In the genomic region with DNA sequence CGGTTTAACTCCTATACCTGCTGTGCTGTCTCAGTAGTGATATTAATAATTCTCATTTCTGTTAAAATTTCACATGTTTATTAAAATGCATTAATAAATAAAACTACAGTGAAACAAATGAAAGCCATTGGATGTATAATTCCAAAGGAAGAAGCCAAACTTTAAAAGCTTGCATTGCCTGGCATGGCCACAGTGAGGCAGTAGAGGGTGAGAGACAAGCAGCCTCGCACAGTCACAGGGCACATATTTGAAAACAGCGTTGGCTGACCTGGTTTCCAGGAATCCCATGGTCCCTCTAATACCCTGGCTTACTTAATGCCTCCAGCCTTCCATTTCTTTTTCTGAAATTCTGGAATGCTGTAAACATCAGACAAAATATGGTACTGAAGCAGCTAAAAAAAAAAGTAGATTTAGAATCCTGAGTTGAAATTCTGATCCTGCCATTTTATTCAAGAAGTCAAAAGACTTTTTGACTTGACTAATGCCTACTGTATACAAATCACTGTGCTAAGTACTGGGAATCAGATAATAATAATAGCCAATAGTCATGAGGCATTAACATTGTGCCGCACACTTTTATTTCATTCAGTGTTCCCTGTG, we compare ENCODE assay signal across 8 cellular contexts. TPM values are rescaled to one million over a fixed set of nuclear protein-coding genes. Genes with fewer than 3 reads are reported as not detected.
A peak's percentile ranks its signal among the peaks of the same experiment; 100 is the strongest.
DNase-seq lines count a peak whose midpoint lies in the region; ATAC-seq, FAIRE-seq and TF ChIP-seq lines count a peak whose summit lies in the region.

No MANE protein-coding gene starts in this region.

- FAIRE-seq in GM18507 (lab: Jason Lieb, UNC) = peak; percentile 80

- no peak overlapping the region for H3K27ac ChIP-seq in AG04450 (ENCODE audit: low read depth, low read length)
- no peak overlapping the region for H3K27ac ChIP-seq in lung (ENCODE audit: low read depth in 1 of 2, low read length in 1 of 2)

- H3K27ac Mint-ChIP-seq in activated CD4-positive, alpha-beta T cell treated with anti-CD3 and anti-CD28 coated beads, Interleukin-2, amount 10 ng/mL, durations not matched to agents 24 days and 14 days = no peak overlapping the region
- no peak overlapping the region for H3K27ac Mint-ChIP-seq in stimulated activated effector memory CD8-positive, alpha-beta T cell treated with anti-CD3 and anti-CD28 coated beads, Interleukin-12 subunit alpha, Interleukin-12 subunit beta, amount 100 ng/mL, for 72 hours

- TF ChIP-seq CTCF in AG04450 (IDR thresholded peaks at IDR 0.05; ENCODE audit: low read depth, low read length) (peak; percentile 91), lung (IDR thresholded peaks at IDR 0.05; ENCODE audit: control extremely low read depth, extremely low read depth) (peak; percentile 85)

- 36 to 38% methylated on average over 4 of the region's 4 CpGs for WGBS in lung, 2 donors

- no peak overlapping the region for H3K4me3 Mint-ChIP-seq in activated CD4-positive, alpha-beta T cell treated with anti-CD3 and anti-CD28 coated beads, Interleukin-2, amount 10 ng/mL, durations not matched to agents 24 days and 14 days
- no peak overlapping the region for H3K4me3 Mint-ChIP-seq in stimulated activated effector memory CD8-positive, alpha-beta T cell treated with anti-CD3 and anti-CD28 coated beads, Interleukin-12 subunit alpha, Interleukin-12 subunit beta, amount 100 ng/mL, for 72 hours

- no peaks in the 10 kb centered on the region for H3K9me3 Mint-ChIP-seq in activated CD4-positive, alpha-beta T cell treated with anti-CD3 and anti-CD28 coated beads, Interleukin-2, amount 10 ng/mL, durations not matched to agents 24 days and 14 days
- no peaks in the 10 kb centered on the region for H3K9me3 Mint-ChIP-seq in stimulated activated effector memory CD8-positive, alpha-beta T cell treated with anti-CD3 and anti-CD28 coated beads, Interleukin-12 subunit alpha, Interleukin-12 subunit beta, amount 100 ng/mL, for 72 hours

- peaks cover 0 to 7% of the 10 kb centered on the region in 2 donors for H3K36me3 ChIP-seq in lung (ENCODE audit: control insufficient read depth in 2 of 2, insufficient read depth in 2 of 2, low read length in 2 of 2)

- intact Hi-C loops in activated CD4-positive, alpha-beta T cell treated with anti-CD3 and anti-CD28 coated beads, Interleukin-2, amount 10 ng/mL, durations not matched to agents 24 days and 14 days (cut with micrococcal nuclease) = loop anchor here (1.0 to 2.0 kb wide), 2 partner anchors 149 to 187 kb away; no protein-coding TSS in a partner anchor

- H3K4me1 ChIP-seq in lung (ENCODE audit: control insufficient read depth in 2 of 2, insufficient read depth in 2 of 2, low read length in 2 of 2) = peaks cover 0 to 5% of the 10 kb centered on the region in 2 donors

- H3K27me3 Mint-ChIP-seq in activated CD4-positive, alpha-beta T cell treated with anti-CD3 and anti-CD28 coated beads, Interleukin-2, amount 10 ng/mL, durations not matched to agents 24 days and 14 days = peaks cover 17% of the 10 kb centered on the region

- no peak overlapping the region for H3K4me3 ChIP-seq in AG04450 (ENCODE audit: low read depth, low read length)
- no peak overlapping the region for H3K4me3 ChIP-seq in lung

- peaks cover 18% of the 10 kb centered on the region for H3K4me1 Mint-ChIP-seq in activated CD4-positive, alpha-beta T cell treated with anti-CD3 and anti-CD28 coated beads, Interleukin-2, amount 10 ng/mL, durations not matched to agents 24 days and 14 days
- H3K4me1 Mint-ChIP-seq in stimulated activated effector memory CD8-positive, alpha-beta T cell treated with anti-CD3 and anti-CD28 coated beads, Interleukin-12 subunit alpha, Interleukin-12 subunit beta, amount 100 ng/mL, for 72 hours = no peaks in the 10 kb centered on the region

- H3K36me3 Mint-ChIP-seq in activated CD4-positive, alpha-beta T cell treated with anti-CD3 and anti-CD28 coated beads, Interleukin-2, amount 10 ng/mL, durations not matched to agents 24 days and 14 days (ENCODE audit: low read depth) = peaks cover 4% of the 10 kb centered on the region
- H3K36me3 Mint-ChIP-seq in stimulated activated effector memory CD8-positive, alpha-beta T cell treated with anti-CD3 and anti-CD28 coated beads, Interleukin-12 subunit alpha, Interleukin-12 subunit beta, amount 100 ng/mL, for 72 hours = no peaks in the 10 kb centered on the region

- CTCF ChIA-PET in AG04450 (lab: Charles Lee) = interaction anchor here (0.6 to 12.0 kb wide), 21 partner anchors 9 to 1712 kb away, joined by 3 to 552 read pairs (median 4); a partner anchor contains a TSS

- POLR2A ChIA-PET in AG04450 (lab: Yijun Ruan, JAX) = no interaction called here

- DNase-seq in AG04450 (ENCODE audit: low read depth, low spot score) = no peak
- no peak for DNase-seq in GM18507 (ENCODE audit: extremely low spot score, insufficient read length, low read depth)
- DNase-seq in NCI-H446 (lab: John Stamatoyannopoulos, UW) = peak; percentile 30 to 80
- peak; percentile 90 for DNase-seq in activated CD4-positive, alpha-beta T cell treated with anti-CD3 and anti-CD28 coated beads, Interleukin-2, amount 10 ng/mL, durations not matched to agents 24 days and 14 days
- peak; percentile 53 for DNase-seq in dedifferentiated amniotic fluid mesenchymal stem cell (ENCODE audit: extremely low spot score)
- peak; percentile 77 for DNase-seq in lung (ENCODE audit: low spot score)
- DNase-seq in stimulated activated effector memory CD8-positive, alpha-beta T cell treated with anti-CD3 and anti-CD28 coated beads, Interleukin-12 subunit alpha, Interleukin-12 subunit beta, amount 100 ng/mL, for 72 hours (ENCODE audit: low spot score in 2 of 2) = peak; percentile 50 to 79

- peak; percentile 68 for ATAC-seq in lung (ENCODE audit: insufficient read depth, low FRiP score)
- peak; percentile 55 for ATAC-seq in stimulated activated effector memory CD8-positive, alpha-beta T cell treated with anti-CD3 and anti-CD28 coated beads, Interleukin-12 subunit alpha, Interleukin-12 subunit beta, amount 100 ng/mL, for 72 hours
- ATAC-seq in GM18909 (IDR thresholded peaks at IDR 0.05; ENCODE audit: poor library complexity, unreplicated experiment) = no peak

- H3K27me3 ChIP-seq in AG04450 (ENCODE audit: control insufficient read depth, insufficient read depth, low read length) = peaks cover 12% of the 10 kb centered on the region
- no peaks in the 10 kb centered on the region for H3K27me3 ChIP-seq in lung (ENCODE audit: control insufficient read depth, insufficient read depth)

- H3K9me3 ChIP-seq in AG04450 (ENCODE audit: control insufficient read depth, insufficient read depth, low read length) = no peaks in the 10 kb centered on the region
- H3K9me3 ChIP-seq in lung (ENCODE audit: control insufficient read depth in 2 of 2, insufficient read depth in 1 of 2, low read length in 1 of 2) = no peaks in the 10 kb centered on the region

RNA-seq across cellular contexts. Expression of a gene that starts 6.7 kb away (rescaled TPM):
- polyA plus RNA-seq in AG04450 (2011; rRNA removed) (4.9 and 6.2 TPM in 2 replicates), lung (1 to 10 TPM; 3.7 to 8.3 TPM)
- 3.4 and 4.6 TPM in 2 replicates for polyA minus RNA-seq in AG04450 (2011; rRNA and poly(A)+ RNA removed)
- 3.4 and 4.8 TPM in 2 replicates for total RNA-seq in activated CD4-positive, alpha-beta T cell treated with anti-CD3 and anti-CD28 coated beads, Interleukin-2, amount 10 ng/mL, durations not matched to agents 24 days and 14 days
- 10 to 100 TPM in 1 of 2 donors, 1 to 10 TPM in 1; 9.7 to 14.8 TPM for total RNA-seq in lung

RNA-seq across cellular contexts. Expression of a gene that starts 8.4 kb away (rescaled TPM):
- polyA plus RNA-seq in AG04450 (2011; rRNA removed) = 0.10 and 0.11 TPM in 2 replicates
- polyA minus RNA-seq in AG04450 (2011; rRNA and poly(A)+ RNA removed) = 0.09 TPM in 2 replicates
- total RNA-seq in activated CD4-positive, alpha-beta T cell treated with anti-CD3 and anti-CD28 coated beads, Interleukin-2, amount 10 ng/mL, durations not matched to agents 24 days and 14 days = 94.3 and 94.7 TPM in 2 replicates
- 10 to 100 TPM; 12.3 to 13.6 TPM for total RNA-seq in lung
- polyA plus RNA-seq in lung = 10 to 100 TPM; 16.4 to 26.6 TPM

Comparison
In these comparisons a context has a peak if more than half of its experiments do, and no peak if none do; other contexts are left out.
1. DNase-seq: peak in NCI-H446 (2 of 2), activated CD4-positive, alpha-beta T cell treated with anti-CD3 and anti-CD28 coated beads, Interleukin-2, amount 10 ng/mL, durations not matched to agents 24 days and 14 days (single experiment), dedifferentiated amniotic fluid mesenchymal stem cell (single experiment), lung (single experiment) and stimulated activated effector memory CD8-positive, alpha-beta T cell treated with anti-CD3 and anti-CD28 coated beads, Interleukin-12 subunit alpha, Interleukin-12 subunit beta, amount 100 ng/mL, for 72 hours (2 of 2); none in AG04450 (single experiment) and GM18507 (single experiment).